ENCODE assay signal across 42 cellular contexts in genomic region chr16:23702951-23703350, GRCh38. TPM values are rescaled to one million over a fixed set of nuclear protein-coding genes. Genes with fewer than 3 reads are reported as not detected.
"Had no signal": no experiment of that assay in that cellular context is flagged by ENCODE, and none has a peak within 500 bp of the region (broad histone marks: within the 10 kb centered on the region; RNA-seq: fewer than 3 reads in every experiment).

No MANE protein-coding gene starts in this region.

- H3K36me3 Mint-ChIP-seq: activated naive CD4-positive, alpha-beta T cell treated with anti-CD3 and anti-CD28 coated beads, Interleukin-2, amount 10 ng/mL, durations not matched to agents 7 days and 5 days; activated naive CD8-positive, alpha-beta T cell; activated naive CD8-positive, alpha-beta T cell treated with anti-CD3 and anti-CD28 coated beads for 36 hours; brain had no signal

- DNase-seq: activated effector memory CD4-positive, alpha-beta T cell treated with anti-CD3 and anti-CD28 coated beads, Interleukin-2, amount 50 U/mL, for 16 hours; activated effector memory CD4-positive, alpha-beta T cell treated with Interleukin-2 at 50 U/mL for 16 hours; activated gamma-delta T cell; activated gamma-delta T cell treated with Interleukin-2 at 50 U/mL for 16 hours; activated naive CD4-positive, alpha-beta T cell; activated naive CD4-positive, alpha-beta T cell treated with anti-CD3 and anti-CD28 coated beads for 36 hours; activated naive CD4-positive, alpha-beta T cell treated with anti-CD3 and anti-CD28 coated beads, Interleukin-2, amount 10 ng/mL, durations not matched to agents 7 days and 5 days; activated naive CD4-positive, alpha-beta T cell treated with anti-CD3 and anti-CD28 coated beads, Interleukin-2, amount 50 U/mL, for 16 hours; activated naive CD4-positive, alpha-beta T cell treated with Interleukin-2 at 50 U/mL for 16 hours; activated naive CD8-positive, alpha-beta T cell treated with anti-CD3 and anti-CD28 coated beads for 36 hours; activated naive CD8-positive, alpha-beta T cell treated with anti-CD3 and anti-CD28 coated beads, Interleukin-2, amount 10 ng/mL, durations not matched to agents 7 days and 5 days; activated naive CD8-positive, alpha-beta T cell treated with anti-CD3 and anti-CD28 coated beads, Interleukin-2, amount 50 U/mL, for 24 hours; activated T-cell treated with anti-CD3 and anti-CD28 coated beads, Interleukin-2, amount 50 U/mL, for 1 hour; activated T-cell treated with anti-CD3 and anti-CD28 coated beads, Interleukin-2, amount 50 U/mL, for 24 hours; activated T-cell treated with anti-CD3 and anti-CD28 coated beads, Interleukin-2, amount 50 U/mL, for 4 hours; activated T-cell treated with anti-CD3 and anti-CD28 coated beads, Interleukin-2, amount 50 U/mL, for 48 hours; activated T-cell treated with anti-CD3 and anti-CD28 coated beads, Interleukin-2, amount 50 U/mL, for 72 hours; adrenal gland; amniotic stem cell; amygdala; anterior cingulate cortex; body of pancreas; brain microvascular endothelial cell; caudate nucleus; central memory CD4-positive, alpha-beta T cell; cerebellar nuclear complex had no signal

- H3K4me3 Mint-ChIP-seq: activated naive CD4-positive, alpha-beta T cell treated with anti-CD3 and anti-CD28 coated beads for 36 hours; activated naive CD4-positive, alpha-beta T cell treated with anti-CD3 and anti-CD28 coated beads, Interleukin-2, amount 10 ng/mL, durations not matched to agents 7 days and 5 days; activated naive CD4-positive, alpha-beta T cell treated with anti-CD3 and anti-CD28 coated beads, Interleukin-2, amount 50 U/mL, for 24 hours; activated naive CD8-positive, alpha-beta T cell; activated naive CD8-positive, alpha-beta T cell treated with anti-CD3 and anti-CD28 coated beads for 36 hours; activated naive CD8-positive, alpha-beta T cell treated with anti-CD3 and anti-CD28 coated beads, Interleukin-2, amount 10 ng/mL, durations not matched to agents 7 days and 5 days; activated naive CD8-positive, alpha-beta T cell treated with anti-CD3 and anti-CD28 coated beads, Interleukin-2, amount 50 U/mL, for 24 hours; activated T-cell treated with anti-CD3 and anti-CD28 coated beads, Interleukin-2, amount 50 U/mL, for 24 hours; activated T-cell treated with anti-CD3 and anti-CD28 coated beads, Interleukin-2, amount 50 U/mL, for 4 hours; activated T-cell treated with anti-CD3 and anti-CD28 coated beads, Interleukin-2, amount 50 U/mL, for 72 hours; activated T-helper 1 cell treated with anti-CD3 and anti-CD28 coated beads, Interleukin-12 subunit alpha, Interleukin-12 subunit beta, Interleukin-2, Interleukin-4 antibody, amounts not matched to agents 30 ng/mL and 10 ng/mL and 1 ng/mL, durations not matched to agents 14 hours and 24 hours and 36 hours; activated T-helper 17 cell treated with anti-CD3 and anti-CD28 coated beads, Interleukin-2, amount 50 U/mL, for 72 hours; brain; central memory CD8-positive, alpha-beta T cell had no signal

- ATAC-seq: activated naive CD4-positive, alpha-beta T cell treated with anti-CD3 and anti-CD28 coated beads, Interleukin-2, amount 50 U/mL, for 72 hours; activated naive CD8-positive, alpha-beta T cell treated with anti-CD3 and anti-CD28 coated beads, Interleukin-2, amount 50 U/mL, for 24 hours; activated T-cell treated with anti-CD3 and anti-CD28 coated beads, Interleukin-2, amount 50 U/mL, for 4 hours; activated T-cell treated with anti-CD3 and anti-CD28 coated beads, Interleukin-2, amount 50 U/mL, for 72 hours; body of pancreas had no signal

- H3K27me3 ChIP-seq: adrenal gland, ascending aorta, body of pancreas, brain microvascular endothelial cell, breast epithelium, cardiac muscle cell had no signal

- H3K27ac ChIP-seq: adrenal gland, ascending aorta, body of pancreas, brain microvascular endothelial cell, breast epithelium, cardiac muscle cell had no signal

- H3K9me3 ChIP-seq: adrenal gland, ascending aorta, breast epithelium had no signal

- H3K27ac Mint-ChIP-seq: activated naive CD4-positive, alpha-beta T cell treated with anti-CD3 and anti-CD28 coated beads for 36 hours; activated naive CD4-positive, alpha-beta T cell treated with anti-CD3 and anti-CD28 coated beads, Interleukin-2, amount 10 ng/mL, durations not matched to agents 7 days and 5 days; activated naive CD4-positive, alpha-beta T cell treated with anti-CD3 and anti-CD28 coated beads, Interleukin-2, amount 50 U/mL, for 24 hours; activated naive CD4-positive, alpha-beta T cell treated with anti-CD3 and anti-CD28 coated beads, Interleukin-2, amount 50 U/mL, for 72 hours; activated naive CD8-positive, alpha-beta T cell; activated naive CD8-positive, alpha-beta T cell treated with anti-CD3 and anti-CD28 coated beads for 36 hours; activated naive CD8-positive, alpha-beta T cell treated with anti-CD3 and anti-CD28 coated beads, Interleukin-2, amount 10 ng/mL, durations not matched to agents 7 days and 5 days; activated naive CD8-positive, alpha-beta T cell treated with anti-CD3 and anti-CD28 coated beads, Interleukin-2, amount 50 U/mL, for 24 hours; activated T-cell treated with anti-CD3 and anti-CD28 coated beads, Interleukin-2, amount 50 U/mL, for 24 hours; activated T-cell treated with anti-CD3 and anti-CD28 coated beads, Interleukin-2, amount 50 U/mL, for 72 hours; activated T-helper 1 cell treated with anti-CD3 and anti-CD28 coated beads, Interleukin-12 subunit alpha, Interleukin-12 subunit beta, Interleukin-2, Interleukin-4 antibody, amounts not matched to agents 30 ng/mL and 10 ng/mL and 1 ng/mL, durations not matched to agents 14 hours and 24 hours and 36 hours; activated T-helper 17 cell treated with anti-CD3 and anti-CD28 coated beads, Interleukin-2, amount 50 U/mL, for 72 hours; activated T-helper 2 cell treated with anti-CD3 and anti-CD28 coated beads, Interferon-gamma antibody, Interleukin-2, Interleukin-4, amounts not matched to agents 10 μg/mL and 5 μg/mL and 100 μg/mL, durations not matched to agents 14 hours and 24 hours and 36 hours; brain had no signal

- H3K4me1 Mint-ChIP-seq: activated naive CD4-positive, alpha-beta T cell treated with anti-CD3 and anti-CD28 coated beads, Interleukin-2, amount 50 U/mL, for 24 hours; activated naive CD8-positive, alpha-beta T cell treated with anti-CD3 and anti-CD28 coated beads for 36 hours; activated naive CD8-positive, alpha-beta T cell treated with anti-CD3 and anti-CD28 coated beads, Interleukin-2, amount 50 U/mL, for 24 hours; activated T-helper 17 cell treated with anti-CD3 and anti-CD28 coated beads, Interleukin-2, amount 50 U/mL, for 72 hours; brain had no signal

- H3K4me1 ChIP-seq: adrenal gland, ascending aorta, body of pancreas, breast epithelium had no signal

- H3K4me3 ChIP-seq: adrenal gland, ascending aorta, body of pancreas, breast epithelium, cardiac muscle cell had no signal

- FAIRE-seq: astrocyte, bronchial epithelial cell had no signal

- H3K36me3 ChIP-seq: adrenal gland, ascending aorta, brain microvascular endothelial cell, breast epithelium, cardiac muscle cell had no signal

RNA-seq across cellular contexts. Expression of gene ERN2, which starts 10.1 kb away (rescaled TPM):
- total RNA-seq: activated naive CD4-positive, alpha-beta T cell treated with anti-CD3 and anti-CD28 coated beads for 36 hours; activated naive CD4-positive, alpha-beta T cell treated with anti-CD3 and anti-CD28 coated beads, Interleukin-2, amount 50 U/mL, for 72 hours; activated naive CD8-positive, alpha-beta T cell treated with anti-CD3 and anti-CD28 coated beads for 36 hours; activated naive CD8-positive, alpha-beta T cell treated with anti-CD3 and anti-CD28 coated beads, Interleukin-2, amount 10 ng/mL, durations not matched to agents 7 days and 5 days; activated T-helper 1 cell treated with anti-CD3 and anti-CD28 coated beads, Interleukin-12 subunit alpha, Interleukin-12 subunit beta, Interleukin-2, Interleukin-4 antibody, amounts not matched to agents 30 ng/mL and 10 ng/mL and 1 ng/mL, durations not matched to agents 14 hours and 24 hours and 36 hours; activated T-helper 17 cell treated with anti-CD3 and anti-CD28 coated beads, Interleukin-2, amount 50 U/mL, for 72 hours; activated T-helper 2 cell treated with anti-CD3 and anti-CD28 coated beads, Interferon-gamma antibody, Interleukin-2, Interleukin-4, amounts not matched to agents 10 μg/mL and 5 μg/mL and 100 μg/mL, durations not matched to agents 14 hours and 24 hours and 36 hours; aorta; ascending aorta; astrocyte; cardiac septum; chondrocyte had no signal

RNA-seq across cellular contexts. Expression of gene CHP2, which starts 51.9 kb away (rescaled TPM):
- total RNA-seq: activated naive CD4-positive, alpha-beta T cell treated with anti-CD3 and anti-CD28 coated beads for 36 hours; activated naive CD4-positive, alpha-beta T cell treated with anti-CD3 and anti-CD28 coated beads, Interleukin-2, amount 50 U/mL, for 72 hours; activated naive CD8-positive, alpha-beta T cell treated with anti-CD3 and anti-CD28 coated beads for 36 hours; activated naive CD8-positive, alpha-beta T cell treated with anti-CD3 and anti-CD28 coated beads, Interleukin-2, amount 10 ng/mL, durations not matched to agents 7 days and 5 days; activated T-cell treated with anti-CD3 and anti-CD28 coated beads, Interleukin-2, amount 50 U/mL, for 4 hours; activated T-cell treated with anti-CD3 and anti-CD28 coated beads, Interleukin-2, amount 50 U/mL, for 72 hours; activated T-helper 1 cell treated with anti-CD3 and anti-CD28 coated beads, Interleukin-12 subunit alpha, Interleukin-12 subunit beta, Interleukin-2, Interleukin-4 antibody, amounts not matched to agents 30 ng/mL and 10 ng/mL and 1 ng/mL, durations not matched to agents 14 hours and 24 hours and 36 hours; activated T-helper 17 cell treated with anti-CD3 and anti-CD28 coated beads, Interleukin-2, amount 50 U/mL, for 72 hours; activated T-helper 2 cell treated with anti-CD3 and anti-CD28 coated beads, Interferon-gamma antibody, Interleukin-2, Interleukin-4, amounts not matched to agents 10 μg/mL and 5 μg/mL and 100 μg/mL, durations not matched to agents 14 hours and 24 hours and 36 hours; ascending aorta; astrocyte; body of pancreas; cardiac muscle cell; cardiac septum; chondrocyte had no signal
- polyA plus RNA-seq: cardiac muscle cell had no signal
